ENCODE assay signal across 7 cellular contexts in genomic region chr2:78585849-78586248, GRCh38.
"Had no signal": no experiment of that assay in that cellular context is flagged by ENCODE, and none has a peak within 500 bp of the region (broad histone marks: within the 10 kb centered on the region; RNA-seq: fewer than 3 reads in every experiment).

No MANE protein-coding gene starts in this region.

- H3K4me3 ChIP-seq: GM23338 had no signal

- ATAC-seq: GM23338, HepG2 had no signal

- H3K4me1 Mint-ChIP-seq: GM23338, IgD-negative memory B cell had no signal

- H3K27me3 Mint-ChIP-seq: IgD-negative memory B cell had no signal

- H3K4me3 Mint-ChIP-seq: GM23338, H9, IgD-negative memory B cell had no signal

- DNase-seq: H9, HCEC 1CT, KBM-7 had no signal

- H3K27ac ChIP-seq: HL-60 had no signal

- H3K9me3 Mint-ChIP-seq: GM23338, H9 had no signal

- H3K27ac Mint-ChIP-seq: IgD-negative memory B cell had no signal
